ENCODE assay signal across 22 cellular contexts in genomic region chr12:42186793-42187192, GRCh38. TPM values are rescaled to one million over a fixed set of nuclear protein-coding genes. Genes with fewer than 3 reads are reported as not detected.
DNase-seq lines count a peak whose midpoint lies in the region; ATAC-seq and TF ChIP-seq lines count a peak whose summit lies in the region.
"Had no signal": no experiment of that assay in that cellular context is flagged by ENCODE, and none has a peak within 500 bp of the region (broad histone marks: within the 10 kb centered on the region; RNA-seq: fewer than 3 reads in every experiment).

No MANE protein-coding gene starts in this region.

- DNase-seq in WTC11 (ENCODE audit: low spot score), result no peak
- DNase-seq in amygdala (lab: John Stamatoyannopoulos, UW), result no peak
- no peak for DNase-seq in upper lobe of right lung
- DNase-seq in NCI-H2171 treated with DMSO at 0.1 percent for 48 hours (lab: John Stamatoyannopoulos, UW), result no peak
- no peak for DNase-seq in NCI-H748 treated with DMSO at 0.1 percent for 48 hours (lab: John Stamatoyannopoulos, UW)
- DNase-seq: activated CD4-positive, CD25-positive, alpha-beta regulatory T cell treated with anti-CD3 and anti-CD28 coated beads, Interleukin-2, amount 50 U/mL, for 72 hours; activated naive CD8-positive, alpha-beta T cell treated with anti-CD3 and anti-CD28 coated beads, Interleukin-2, amount 10 ng/mL, durations not matched to agents 7 days and 5 days; DND-41; hypothalamus; NCI-H187 treated with DMSO at 0.1 percent for 48 hours; NCI-H446; SHP77 treated with DMSO at 0.1 percent for 48 hours; stimulated activated CD4-positive, alpha-beta T cell treated with anti-CD3 and anti-CD28 coated beads, Interleukin-2, amount 100 ng/mL, for 24 hours; T-helper 2 cell had no signal

- no peaks in the 10 kb centered on the region for H3K9me3 Mint-ChIP-seq in WTC11
- H3K9me3 Mint-ChIP-seq: activated naive CD8-positive, alpha-beta T cell treated with anti-CD3 and anti-CD28 coated beads, Interleukin-2, amount 10 ng/mL, durations not matched to agents 7 days and 5 days; brain; natural killer cell treated with Interleukin-12 subunit alpha and Interleukin-12 subunit beta and Interleukin-15 and Interleukin-18, amount 100 ng/mL, for 72 hours had no signal

- H3K4me1 ChIP-seq in upper lobe of right lung, result no peaks in the 10 kb centered on the region
- H3K4me1 ChIP-seq: vagina had no signal

- H3K4me3 Mint-ChIP-seq in WTC11, result no peak overlapping the region
- H3K4me3 Mint-ChIP-seq: activated naive CD8-positive, alpha-beta T cell treated with anti-CD3 and anti-CD28 coated beads, Interleukin-2, amount 10 ng/mL, durations not matched to agents 7 days and 5 days; brain; natural killer cell treated with Interleukin-12 subunit alpha and Interleukin-12 subunit beta and Interleukin-15 and Interleukin-18, amount 100 ng/mL, for 72 hours had no signal

- H3K27ac ChIP-seq in upper lobe of right lung, result no peak overlapping the region
- H3K27ac ChIP-seq: parathyroid adenoma, vagina had no signal

- TF ChIP-seq CTCF in WTC11 (IDR thresholded peaks at IDR 0.05) (no peak), upper lobe of right lung (IDR thresholded peaks at IDR 0.05) (no peak)

- no peak overlapping the region for H3K4me3 ChIP-seq in upper lobe of right lung
- H3K4me3 ChIP-seq: vagina had no signal

- intact Hi-C loops in upper lobe of right lung (cut with DNase I), result no loop called here

- H3K9me3 ChIP-seq in upper lobe of right lung, result no peaks in the 10 kb centered on the region
- H3K9me3 ChIP-seq: vagina had no signal

- CTCF ChIA-PET in WTC11 (lab: Charles Lee), result no interaction called here

- H3K36me3 Mint-ChIP-seq in WTC11, result no peaks in the 10 kb centered on the region
- H3K36me3 Mint-ChIP-seq: natural killer cell treated with Interleukin-12 subunit alpha and Interleukin-12 subunit beta and Interleukin-15 and Interleukin-18, amount 100 ng/mL, for 72 hours had no signal

- no peaks in the 10 kb centered on the region for H3K27me3 ChIP-seq in upper lobe of right lung
- H3K27me3 ChIP-seq: vagina had no signal

- peak; percentile 58 for ATAC-seq in GM18517 (IDR thresholded peaks at IDR 0.05; ENCODE audit: unreplicated experiment)
- peak; percentile 68 for ATAC-seq in GM21526 (IDR thresholded peaks at IDR 0.05; ENCODE audit: low FRiP score, unreplicated experiment)
- peak; percentile 64 for ATAC-seq in HG03565 (IDR thresholded peaks at IDR 0.05; ENCODE audit: unreplicated experiment)
- ATAC-seq in WTC11, result no peak
- no peak for ATAC-seq in upper lobe of right lung
- ATAC-seq: HepG2; natural killer cell treated with Interleukin-12 subunit alpha and Interleukin-12 subunit beta and Interleukin-15 and Interleukin-18, amount 100 ng/mL, for 72 hours had no signal

- no peak overlapping the region for H3K27ac Mint-ChIP-seq in WTC11
- H3K27ac Mint-ChIP-seq: activated naive CD8-positive, alpha-beta T cell treated with anti-CD3 and anti-CD28 coated beads, Interleukin-2, amount 10 ng/mL, durations not matched to agents 7 days and 5 days; brain; natural killer cell treated with Interleukin-12 subunit alpha and Interleukin-12 subunit beta and Interleukin-15 and Interleukin-18, amount 100 ng/mL, for 72 hours had no signal

- POLR2A ChIA-PET in WTC11 (lab: Charles Lee), result no interaction called here

- H3K4me1 Mint-ChIP-seq in WTC11, result no peaks in the 10 kb centered on the region

- no peaks in the 10 kb centered on the region for H3K36me3 ChIP-seq in upper lobe of right lung
- H3K36me3 ChIP-seq: vagina had no signal

- no peaks in the 10 kb centered on the region for H3K27me3 Mint-ChIP-seq in WTC11 (ENCODE audit: low read depth)
- H3K27me3 Mint-ChIP-seq: activated naive CD8-positive, alpha-beta T cell treated with anti-CD3 and anti-CD28 coated beads, Interleukin-2, amount 10 ng/mL, durations not matched to agents 7 days and 5 days; brain; natural killer cell treated with Interleukin-12 subunit alpha and Interleukin-12 subunit beta and Interleukin-15 and Interleukin-18, amount 100 ng/mL, for 72 hours had no signal

TF ChIP-seq in WTC11, 78 proteins besides CTCF, POLR2A, EP300 and RAD21:
- peak; percentile 74 for TF ChIP-seq HMGA2 (CRISPR knock-in tag; IDR thresholded peaks at IDR 0.05)
- no peak for TF ChIP-seq CREM (CRISPR knock-in tag; IDR thresholded peaks at IDR 0.05)
- TF ChIP-seq NR1H2 (CRISPR knock-in tag; IDR thresholded peaks at IDR 0.05), result no peak
- TF ChIP-seq GABPB1 (CRISPR knock-in tag; IDR thresholded peaks at IDR 0.05), result no peak
- no peak for TF ChIP-seq FOXJ3 (CRISPR knock-in tag; IDR thresholded peaks at IDR 0.05; ENCODE audit: borderline replicate concordance)
- no peak for TF ChIP-seq ZNF138 (CRISPR knock-in tag; conservative IDR thresholded peaks at IDR 0.05)
- TF ChIP-seq NR3C1 (CRISPR knock-in tag; conservative IDR thresholded peaks at IDR 0.05; ENCODE audit: low read depth), result no peak
- TF ChIP-seq GTF2I (CRISPR knock-in tag; conservative IDR thresholded peaks at IDR 0.05), result no peak
- no peak for TF ChIP-seq CBFB (CRISPR knock-in tag; IDR thresholded peaks at IDR 0.05; ENCODE audit: low read depth)

RNA-seq across cellular contexts. Expression of gene GXYLT1, which starts 42.1 kb away (rescaled TPM):
- total RNA-seq in WTC11 (2021) (11.1 to 12.6 TPM (median 11.5 TPM) in 3 replicates), upper lobe of right lung (15.7 TPM)

RNA-seq across cellular contexts. Expression of gene YAF2, which starts 51.3 kb away (rescaled TPM):
- 2.3 to 3.3 TPM (median 2.4 TPM) in 3 replicates for total RNA-seq in WTC11 (2021)
- 28.0 TPM for total RNA-seq in upper lobe of right lung

Comparison
In these comparisons a context has a peak if more than half of its experiments do, and no peak if none do; other contexts are left out.
1. ATAC-seq: peak in GM18517 (single experiment), GM21526 (single experiment) and HG03565 (single experiment); none in WTC11 (single experiment) and upper lobe of right lung (single experiment).